24 cellular contexts compared by ENCODE assay signal in genomic region chr15:73134196-73134595, GRCh38.
"Had no signal": no experiment of that assay in that cellular context is flagged by ENCODE, and none has a peak within 500 bp of the region (broad histone marks: within the 10 kb centered on the region; RNA-seq: fewer than 3 reads in every experiment).

No MANE protein-coding gene starts in this region.

- H3K27me3 ChIP-seq: colonic mucosa, dorsolateral prefrontal cortex, esophagus muscularis mucosa, esophagus squamous epithelium, foreskin keratinocyte, gastrocnemius medialis, gastroesophageal sphincter, heart left ventricle, heart right ventricle had no signal

- H3K4me1 ChIP-seq: colonic mucosa, esophagus squamous epithelium, foreskin keratinocyte, heart left ventricle, heart right ventricle had no signal

- H3K27ac ChIP-seq: colonic mucosa, coronary artery, dorsolateral prefrontal cortex, epithelial cell of prostate, esophagus muscularis mucosa, esophagus squamous epithelium, foreskin keratinocyte, gastrocnemius medialis, gastroesophageal sphincter, heart left ventricle, heart right ventricle had no signal

- ATAC-seq: effector memory CD8-positive, alpha-beta T cell; esophagus mucosa; foreskin keratinocyte; gastrocnemius medialis; gastroesophageal sphincter; heart left ventricle; heart right ventricle had no signal

- H3K9me3 ChIP-seq: colonic mucosa, esophagus muscularis mucosa, esophagus squamous epithelium, gastrocnemius medialis, gastroesophageal sphincter, heart left ventricle, heart right ventricle had no signal

- H3K4me3 ChIP-seq: colonic mucosa, coronary artery, dorsolateral prefrontal cortex, esophagus muscularis mucosa, esophagus squamous epithelium, gastrocnemius medialis, gastroesophageal sphincter, heart left ventricle, heart right ventricle had no signal

- H3K36me3 ChIP-seq: colonic mucosa, esophagus muscularis mucosa had no signal

- DNase-seq: colonic mucosa; cortex of kidney; dermis blood vessel endothelial cell; dorsolateral prefrontal cortex; effector CD4-positive, alpha-beta T cell; effector CD8-positive, alpha-beta T cell; effector memory CD4-positive, alpha-beta T cell; effector memory CD8-positive, alpha-beta T cell; endodermal cell; erythroblast; esophagus squamous epithelium; foreskin fibroblast; foreskin keratinocyte; foreskin melanocyte; gastrocnemius medialis; glutamatergic neuron; head of caudate nucleus; heart left ventricle; heart right ventricle had no signal
